In genomic region chr1:33025180-33025569, GRCh38 we compare ENCODE assay signal across 18 cellular contexts. TPM values are rescaled to one million over a fixed set of nuclear protein-coding genes. Genes with fewer than 3 reads are reported as not detected.
DNase-seq lines count a peak whose midpoint lies in the region; ATAC-seq and TF ChIP-seq lines count a peak whose summit lies in the region.
"Had no signal": no experiment of that assay in that cellular context is flagged by ENCODE, and none has a peak within 500 bp of the region (broad histone marks: within the 10 kb centered on the region; RNA-seq: fewer than 3 reads in every experiment).

No MANE protein-coding gene starts in this region.

- DNase-seq in activated naive CD4-positive, alpha-beta T cell treated with anti-CD3 and anti-CD28 coated beads, Interleukin-2, amount 10 ng/mL, durations not matched to agents 7 days and 5 days = no peak
- DNase-seq in activated naive CD4-positive, alpha-beta T cell (lab: John Stamatoyannopoulos, UW) = no peak
- DNase-seq in NCI-H69 (lab: John Stamatoyannopoulos, UW) (peak; percentile 39), colonic mucosa (no peak), adrenal gland (no peak), brain microvascular endothelial cell (no peak), ascending aorta (ENCODE audit: low spot score in 2 of 2) (no peak)
- no peak for DNase-seq in stimulated activated naive CD8-positive, alpha-beta T cell treated with anti-CD3 and anti-CD28 coated beads, Interleukin-15, amount 100 ng/mL, for 72 hours
- DNase-seq: activated gamma-delta T cell, NCI-H1694, NCI-H2227 treated with DMSO at 0.1 percent for 48 hours, occipital lobe, RPMI8226 had no signal

- H3K4me1 ChIP-seq in colonic mucosa (no peaks in the 10 kb centered on the region), adrenal gland (replicated peaks in 1 of 2) (peaks cover 0 to 7% of the 10 kb centered on the region in 2 donors), ascending aorta (no peaks in the 10 kb centered on the region)

- peak overlapping the region in 1 of 2 donors; percentile 34 for H3K9ac ChIP-seq in colonic mucosa (ENCODE audit: low read depth in 2 of 2, low read length in 2 of 2)

- H3K9me3 ChIP-seq in colonic mucosa (no peaks in the 10 kb centered on the region), adrenal gland (replicated peaks in 1 of 3) (no peaks in the 10 kb centered on the region), ascending aorta (no peaks in the 10 kb centered on the region)
- H3K9me3 ChIP-seq: gastroesophageal sphincter, right atrium auricular region had no signal

- TF ChIP-seq CTCF in colonic mucosa (IDR thresholded peaks at IDR 0.05) (no peak), adrenal gland (IDR thresholded peaks at IDR 0.05) (no peak), brain microvascular endothelial cell (IDR thresholded peaks at IDR 0.05; ENCODE audit: low read depth, low read length, missing control alignments) (no peak), ascending aorta (IDR thresholded peaks at IDR 0.05) (no peak)

- no peak for TF ChIP-seq POLR2A in adrenal gland (IDR thresholded peaks at IDR 0.05)

- no peak for ATAC-seq in stimulated activated naive CD8-positive, alpha-beta T cell treated with anti-CD3 and anti-CD28 coated beads, Interleukin-15, amount 100 ng/mL, for 72 hours
- ATAC-seq: gastroesophageal sphincter had no signal

- peak overlapping the region; percentile 57 for H3K27ac ChIP-seq in colonic mucosa
- no peak overlapping the region for H3K27ac ChIP-seq in adrenal gland
- H3K27ac ChIP-seq in brain microvascular endothelial cell = no peak overlapping the region
- no peak overlapping the region for H3K27ac ChIP-seq in ascending aorta
- H3K27ac ChIP-seq: gastroesophageal sphincter, HL-60, right atrium auricular region had no signal

- no peaks in the 10 kb centered on the region for H3K9me3 Mint-ChIP-seq in activated naive CD4-positive, alpha-beta T cell treated with anti-CD3 and anti-CD28 coated beads, Interleukin-2, amount 10 ng/mL, durations not matched to agents 7 days and 5 days
- H3K9me3 Mint-ChIP-seq in stimulated activated naive CD8-positive, alpha-beta T cell treated with anti-CD3 and anti-CD28 coated beads, Interleukin-15, amount 100 ng/mL, for 72 hours = no peaks in the 10 kb centered on the region
- H3K9me3 Mint-ChIP-seq: brain, IgD-negative memory B cell had no signal

- CTCF ChIA-PET in activated naive CD4-positive, alpha-beta T cell treated with anti-CD3 and anti-CD28 coated beads, Interleukin-2, amount 10 ng/mL, durations not matched to agents 7 days and 5 days (lab: Charles Lee) = interaction anchor here (0.8 to 1.3 kb wide), 3 partner anchors 10 to 87 kb away, joined by 3 to 5 read pairs (median 4); no protein-coding TSS in a partner anchor

- H3K4me3 ChIP-seq in colonic mucosa = no peak overlapping the region
- H3K4me3 ChIP-seq in adrenal gland = no peak overlapping the region
- H3K4me3 ChIP-seq in brain microvascular endothelial cell (ENCODE audit: low read depth, low read length) = no peak overlapping the region
- no peak overlapping the region for H3K4me3 ChIP-seq in ascending aorta
- H3K4me3 ChIP-seq: gastroesophageal sphincter, right atrium auricular region had no signal

- H3K27me3 ChIP-seq in colonic mucosa (no peaks in the 10 kb centered on the region), adrenal gland (no peaks in the 10 kb centered on the region), brain microvascular endothelial cell (replicated peaks) (no peaks in the 10 kb centered on the region), ascending aorta (no peaks in the 10 kb centered on the region)
- H3K27me3 ChIP-seq: gastroesophageal sphincter, right atrium auricular region had no signal

- no peaks in the 10 kb centered on the region for H3K27me3 Mint-ChIP-seq in activated naive CD4-positive, alpha-beta T cell treated with anti-CD3 and anti-CD28 coated beads, Interleukin-2, amount 10 ng/mL, durations not matched to agents 7 days and 5 days
- no peaks in the 10 kb centered on the region for H3K27me3 Mint-ChIP-seq in stimulated activated naive CD8-positive, alpha-beta T cell treated with anti-CD3 and anti-CD28 coated beads, Interleukin-15, amount 100 ng/mL, for 72 hours
- H3K27me3 Mint-ChIP-seq: IgD-negative memory B cell had no signal

- H3K36me3 Mint-ChIP-seq in activated naive CD4-positive, alpha-beta T cell treated with anti-CD3 and anti-CD28 coated beads, Interleukin-2, amount 10 ng/mL, durations not matched to agents 7 days and 5 days = peaks cover 50% of the 10 kb centered on the region

- H3K36me3 ChIP-seq in colonic mucosa = no peaks in the 10 kb centered on the region
- peaks cover 0 to 25% of the 10 kb centered on the region in 2 donors for H3K36me3 ChIP-seq in adrenal gland (replicated peaks in 1 of 2)
- H3K36me3 ChIP-seq in brain microvascular endothelial cell (replicated peaks) = peaks cover 37% of the 10 kb centered on the region
- peaks cover 37 to 39% of the 10 kb centered on the region in 2 donors for H3K36me3 ChIP-seq in ascending aorta

- H3K27ac Mint-ChIP-seq in activated naive CD4-positive, alpha-beta T cell treated with anti-CD3 and anti-CD28 coated beads, Interleukin-2, amount 10 ng/mL, durations not matched to agents 7 days and 5 days = peak overlapping the region; percentile 14
- peak overlapping the region; percentile 74 to 88 for H3K27ac Mint-ChIP-seq in stimulated activated naive CD8-positive, alpha-beta T cell treated with anti-CD3 and anti-CD28 coated beads, Interleukin-15, amount 100 ng/mL, for 72 hours

- peaks cover 27% of the 10 kb centered on the region for H3K4me1 Mint-ChIP-seq in activated naive CD4-positive, alpha-beta T cell treated with anti-CD3 and anti-CD28 coated beads, Interleukin-2, amount 10 ng/mL, durations not matched to agents 7 days and 5 days
- H3K4me1 Mint-ChIP-seq in stimulated activated naive CD8-positive, alpha-beta T cell treated with anti-CD3 and anti-CD28 coated beads, Interleukin-15, amount 100 ng/mL, for 72 hours = peaks cover 66% of the 10 kb centered on the region

- 61 to 71% (median 69%) methylated on average over 1 of the region's 1 CpG for WGBS in adrenal gland, 4 donors

- H3K4me3 Mint-ChIP-seq in activated naive CD4-positive, alpha-beta T cell treated with anti-CD3 and anti-CD28 coated beads, Interleukin-2, amount 10 ng/mL, durations not matched to agents 7 days and 5 days = no peak overlapping the region
- H3K4me3 Mint-ChIP-seq in stimulated activated naive CD8-positive, alpha-beta T cell treated with anti-CD3 and anti-CD28 coated beads, Interleukin-15, amount 100 ng/mL, for 72 hours = peak overlapping the region; percentile 48 to 49

- in situ Hi-C loops in brain microvascular endothelial cell (cut with HindIII; ENCODE audit: low pct_ligation_motif_present, low sequenced_read_pairs) = no loop called here

- intact Hi-C loops in colonic mucosa (cut with DNase I) = no loop called here
- intact Hi-C loops in adrenal gland (cut with DNase I) = no loop called here
- intact Hi-C loops in ascending aorta (cut with DNase I) = no loop called here

RNA-seq across cellular contexts. Expression of gene AK2, which starts 11.5 kb away (rescaled TPM):
- 100 to 1,000 TPM; 206 to 243 TPM for total RNA-seq in colonic mucosa
- 100 to 1,000 TPM; 105 to 176 (median 144) TPM for total RNA-seq in adrenal gland
- 100 to 1,000 TPM in 1 of 3 donors, 10 to 100 TPM in 2; 55.3 to 245 (median 75.7) TPM for polyA plus RNA-seq in adrenal gland
- total RNA-seq in ascending aorta = 68.4 TPM

RNA-seq across cellular contexts. Expression of gene AZIN2, which starts 55.8 kb away (rescaled TPM):
- total RNA-seq in colonic mucosa (10 to 100 TPM; 10.2 to 21.4 TPM), adrenal gland (10 to 100 TPM in 5 of 8 donors, 1 to 10 TPM in 3; 5.1 to 18.9 (median 11.2) TPM), ascending aorta (3.5 TPM)
- polyA plus RNA-seq in adrenal gland = 10 to 100 TPM in 1 of 3 donors, 1 to 10 TPM in 2; 2.3 to 14.7 (median 7.8) TPM
